ENCODE assay signal across 12 cellular contexts in the genomic region with DNA sequence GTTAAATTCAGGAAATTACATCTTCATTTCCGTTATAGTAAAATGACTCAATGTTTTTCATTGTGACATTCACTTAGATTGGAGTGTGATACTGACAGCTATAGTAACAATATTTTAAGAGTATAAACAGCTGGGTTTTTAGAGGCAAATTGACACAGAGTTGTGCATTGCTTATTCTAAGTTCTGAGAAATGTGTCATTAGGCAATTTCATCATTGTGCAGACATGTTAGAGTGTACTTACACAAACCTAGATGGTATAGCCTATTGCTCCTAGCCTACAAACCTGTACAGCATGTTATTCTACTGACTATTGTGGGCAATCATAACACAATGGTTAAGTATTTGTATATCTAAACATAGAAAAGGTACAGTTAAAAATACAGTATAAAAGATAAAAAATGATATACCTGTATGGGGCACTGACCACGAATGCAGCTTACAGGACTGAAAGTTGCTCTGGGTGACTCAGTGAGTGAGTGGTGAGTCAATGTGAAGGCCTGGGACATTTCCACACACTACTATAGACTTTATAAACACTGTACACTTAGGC.
A peak's percentile ranks its signal among the peaks of the same experiment; 100 is the strongest.
DNase-seq lines count a peak whose midpoint lies in the region; ATAC-seq, FAIRE-seq and TF ChIP-seq lines count a peak whose summit lies in the region.
"Had no signal": no experiment of that assay in that cellular context is flagged by ENCODE, and none has a peak within 500 bp of the region (broad histone marks: within the 10 kb centered on the region; RNA-seq: fewer than 3 reads in every experiment).

No MANE protein-coding gene starts in this region.

- intact Hi-C loops in mammary epithelial cell (cut with micrococcal nuclease) = no loop called here
- intact Hi-C loops in kidney (cut with DNase I) = no loop called here

- H4K20me1 ChIP-seq in mammary epithelial cell (ENCODE audit: insufficient read depth, low read length) = no peaks in the 10 kb centered on the region

- H3K4me1 Mint-ChIP-seq in activated T-cell treated with anti-CD3 and anti-CD28 coated beads, Interleukin-2, amount 50 U/mL, for 4 hours (ENCODE audit: low read depth) = peaks cover 3% of the 10 kb centered on the region
- peaks cover 17 to 25% of the 10 kb centered on the region in 2 donors for H3K4me1 Mint-ChIP-seq in stimulated activated naive B cell treated with anti-CD40 and anti-IgM and Interleukin-4, amounts not matched to agents 10 μg/mL and 1 μg/mL and 100 μg/mL, for 72 hours

- peak overlapping the region; percentile 91 for H3K4me2 ChIP-seq in mammary epithelial cell (ENCODE audit: insufficient read depth, low read depth, low read length)

- 0% methylated on average over 2 of the region's 2 CpGs for WGBS in mammary epithelial cell (ENCODE audit: low coverage, missing lambda C conversion rate)

- DNase-seq in activated T-cell treated with anti-CD3 and anti-CD28 coated beads, Interleukin-2, amount 50 U/mL, for 4 hours = no peak
- DNase-seq in activated T-cell treated with anti-CD3 and anti-CD28 coated beads for 4 hours (no peak), mammary epithelial cell (peak; percentile 85), islet precursor cell (no peak), kidney (no peak)
- no peak for DNase-seq in stimulated activated naive B cell treated with anti-CD40 and anti-IgM and Interleukin-4, amounts not matched to agents 10 μg/mL and 1 μg/mL and 100 μg/mL, for 72 hours
- no peak for DNase-seq in activated CD8-positive, alpha-beta memory T cell treated with anti-CD3 and anti-CD28 coated beads for 24 hours
- DNase-seq: anterior cingulate cortex, BE2C, T-cell had no signal

- H3K27ac ChIP-seq in mammary epithelial cell (ENCODE audit: insufficient read depth, low read depth, low read length) (peak overlapping the region; percentile 98), kidney (ENCODE audit: low read depth in 2 of 2, low read length in 2 of 2) (no peak overlapping the region)

- peak; percentile 88 to 91 for ATAC-seq in activated T-cell treated with anti-CD3 and anti-CD28 coated beads, Interleukin-2, amount 50 U/mL, for 4 hours
- peak; percentile 86 for ATAC-seq in HG03575 (IDR thresholded peaks at IDR 0.05; ENCODE audit: extremely low read depth, insufficient number of reproducible peaks, low FRiP score, unreplicated experiment)
- peak; percentile 67 to 71 for ATAC-seq in stimulated activated naive B cell treated with anti-CD40 and anti-IgM and Interleukin-4, amounts not matched to agents 10 μg/mL and 1 μg/mL and 100 μg/mL, for 72 hours (replicated peaks)
- ATAC-seq: K562 had no signal

- H3K36me3 ChIP-seq in mammary epithelial cell (ENCODE audit: insufficient read depth, low read length) = no peaks in the 10 kb centered on the region
- H3K36me3 ChIP-seq in kidney (ENCODE audit: control insufficient read depth in 1 of 2, insufficient read depth in 2 of 2, low read length in 2 of 2) = no peaks in the 10 kb centered on the region
- H3K36me3 ChIP-seq: BE2C had no signal

- H3K4me3 ChIP-seq in mammary epithelial cell (replicated peaks in 1 of 3; ENCODE audit: insufficient read depth in 1 of 3, low read depth in 2 of 3, low read length in 3 of 3) (peak overlapping the region; percentile 22 to 42 (median 35)), kidney (ENCODE audit: low read length in 2 of 2) (no peak overlapping the region)
- H3K4me3 ChIP-seq: K562 had no signal

- H3K27me3 Mint-ChIP-seq in activated T-cell treated with anti-CD3 and anti-CD28 coated beads, Interleukin-2, amount 50 U/mL, for 4 hours (ENCODE audit: low read depth) = no peaks in the 10 kb centered on the region
- H3K27me3 Mint-ChIP-seq in stimulated activated naive B cell treated with anti-CD40 and anti-IgM and Interleukin-4, amounts not matched to agents 10 μg/mL and 1 μg/mL and 100 μg/mL, for 72 hours = no peaks in the 10 kb centered on the region

- H3K79me2 ChIP-seq in mammary epithelial cell (ENCODE audit: insufficient read depth, low read length) = peaks cover 41% of the 10 kb centered on the region

- TF ChIP-seq CTCF in mammary epithelial cell (conservative IDR thresholded peaks at IDR 0.05 in 1 of 2, IDR thresholded peaks at IDR 0.05 in 1 of 2; ENCODE audit: extremely low read depth in 1 of 2, insufficient read depth in 1 of 2, low read depth in 1 of 2, low read length in 2 of 2) = no peak
- TF ChIP-seq CTCF in kidney (IDR thresholded peaks at IDR 0.05; ENCODE audit: borderline replicate concordance, extremely low read depth, insufficient read depth) = no peak

- FAIRE-seq in kidney (lab: Jason Lieb, UNC) = no peak
- FAIRE-seq: K562 had no signal

- TSS peak; percentile 38 for BruUV-seq in mammary epithelial cell (replicated peaks; lab: Mats Ljungman, UMichigan)

- no peaks in the 10 kb centered on the region for H3K27me3 ChIP-seq in mammary epithelial cell (ENCODE audit: insufficient read depth, low read length)
- H3K27me3 ChIP-seq: BE2C had no signal

- no peaks in the 10 kb centered on the region for H3K36me3 Mint-ChIP-seq in activated T-cell treated with anti-CD3 and anti-CD28 coated beads, Interleukin-2, amount 50 U/mL, for 4 hours (ENCODE audit: insufficient read depth)
- H3K36me3 Mint-ChIP-seq in stimulated activated naive B cell treated with anti-CD40 and anti-IgM and Interleukin-4, amounts not matched to agents 10 μg/mL and 1 μg/mL and 100 μg/mL, for 72 hours = peaks cover 0 to 7% of the 10 kb centered on the region in 2 donors
- H3K36me3 Mint-ChIP-seq: T-cell had no signal

- H2AFZ ChIP-seq in mammary epithelial cell (ENCODE audit: low read depth, low read length) = no peak overlapping the region

- H3K9me3 ChIP-seq in mammary epithelial cell (replicated peaks; ENCODE audit: insufficient read depth, low read length) (no peaks in the 10 kb centered on the region), kidney (ENCODE audit: control insufficient read depth in 1 of 2, low read length in 2 of 2) (no peaks in the 10 kb centered on the region)
- H3K9me3 ChIP-seq: BE2C had no signal

- H3K27ac Mint-ChIP-seq in stimulated activated naive B cell treated with anti-CD40 and anti-IgM and Interleukin-4, amounts not matched to agents 10 μg/mL and 1 μg/mL and 100 μg/mL, for 72 hours = no peak overlapping the region
- H3K27ac Mint-ChIP-seq: T-cell had no signal

- CTCF ChIA-PET in mammary epithelial cell (lab: Charles Lee; ENCODE audit: low non-redundant PET) = interaction anchor here (0.6 kb wide), 2 partner anchors 32 to 395 kb away, joined by 3 read pairs; no protein-coding TSS in a partner anchor

- H3K9me3 Mint-ChIP-seq in activated T-cell treated with anti-CD3 and anti-CD28 coated beads, Interleukin-2, amount 50 U/mL, for 4 hours = no peaks in the 10 kb centered on the region
- no peaks in the 10 kb centered on the region for H3K9me3 Mint-ChIP-seq in stimulated activated naive B cell treated with anti-CD40 and anti-IgM and Interleukin-4, amounts not matched to agents 10 μg/mL and 1 μg/mL and 100 μg/mL, for 72 hours
- H3K9me3 Mint-ChIP-seq: T-cell had no signal

- in situ Hi-C loops in mammary epithelial cell (cut with MboI; ENCODE audit: low sequenced_read_pairs in 2 of 2) = no loop called here

- H3K4me3 Mint-ChIP-seq in activated T-cell treated with anti-CD3 and anti-CD28 coated beads, Interleukin-2, amount 50 U/mL, for 4 hours = no peak overlapping the region
- H3K4me3 Mint-ChIP-seq in stimulated activated naive B cell treated with anti-CD40 and anti-IgM and Interleukin-4, amounts not matched to agents 10 μg/mL and 1 μg/mL and 100 μg/mL, for 72 hours = no peak overlapping the region
- H3K4me3 Mint-ChIP-seq: T-cell had no signal

- H3K9ac ChIP-seq in mammary epithelial cell (ENCODE audit: insufficient read depth, low read length) (peak overlapping the region; percentile 65), kidney (ENCODE audit: low read length in 2 of 2) (no peak overlapping the region)

- peaks cover 44% of the 10 kb centered on the region for H3K4me1 ChIP-seq in mammary epithelial cell (ENCODE audit: insufficient read depth, low read length)
- H3K4me1 ChIP-seq in kidney (ENCODE audit: control insufficient read depth in 1 of 2, insufficient read depth in 1 of 2, low read depth in 1 of 2, low read length in 2 of 2) = peaks cover 0 to 16% of the 10 kb centered on the region in 2 donors
- H3K4me1 ChIP-seq: BE2C had no signal

- dilution Hi-C loops in mammary epithelial cell (cut with HindIII; ENCODE audit: low sequenced_read_pairs) = no loop called here

Comparison
In these comparisons a context has a peak if more than half of its experiments do, and no peak if none do; other contexts are left out.
1. H3K4me3 ChIP-seq: peak in mammary epithelial cell (3 of 3); none in kidney (0 of 2).
2. Peak in every context shown above with its lines, with median percentiles within 50 percentile points of each other: ATAC-seq.